In the genomic region with DNA sequence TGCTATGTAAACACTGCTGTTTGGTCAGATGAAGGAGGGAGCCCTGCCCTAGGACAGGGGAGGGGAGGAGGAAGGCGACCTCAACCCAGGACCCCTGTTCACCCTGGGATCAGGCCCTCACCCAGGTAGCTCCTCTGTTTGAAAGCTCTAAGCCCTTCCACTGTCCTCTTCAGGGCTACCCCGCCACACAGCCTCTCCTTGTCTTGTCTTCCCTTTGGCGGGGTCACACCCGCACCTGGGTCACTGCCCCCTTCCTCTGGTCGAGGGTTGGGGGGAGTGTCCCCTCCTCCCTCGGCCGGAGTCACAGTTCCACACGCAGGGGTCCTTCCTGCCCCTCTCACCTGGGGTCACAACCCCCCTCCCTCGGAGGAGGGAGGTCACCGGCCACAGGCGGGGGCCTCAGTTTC, we compare ENCODE assay signal across 1 cellular context.
TF ChIP-seq lines count a peak whose summit lies in the region.

No MANE protein-coding gene starts in this region.

TF ChIP-seq in WTC11, 78 proteins besides CTCF, POLR2A, EP300 and RAD21:
- TF ChIP-seq, protein P1, sequence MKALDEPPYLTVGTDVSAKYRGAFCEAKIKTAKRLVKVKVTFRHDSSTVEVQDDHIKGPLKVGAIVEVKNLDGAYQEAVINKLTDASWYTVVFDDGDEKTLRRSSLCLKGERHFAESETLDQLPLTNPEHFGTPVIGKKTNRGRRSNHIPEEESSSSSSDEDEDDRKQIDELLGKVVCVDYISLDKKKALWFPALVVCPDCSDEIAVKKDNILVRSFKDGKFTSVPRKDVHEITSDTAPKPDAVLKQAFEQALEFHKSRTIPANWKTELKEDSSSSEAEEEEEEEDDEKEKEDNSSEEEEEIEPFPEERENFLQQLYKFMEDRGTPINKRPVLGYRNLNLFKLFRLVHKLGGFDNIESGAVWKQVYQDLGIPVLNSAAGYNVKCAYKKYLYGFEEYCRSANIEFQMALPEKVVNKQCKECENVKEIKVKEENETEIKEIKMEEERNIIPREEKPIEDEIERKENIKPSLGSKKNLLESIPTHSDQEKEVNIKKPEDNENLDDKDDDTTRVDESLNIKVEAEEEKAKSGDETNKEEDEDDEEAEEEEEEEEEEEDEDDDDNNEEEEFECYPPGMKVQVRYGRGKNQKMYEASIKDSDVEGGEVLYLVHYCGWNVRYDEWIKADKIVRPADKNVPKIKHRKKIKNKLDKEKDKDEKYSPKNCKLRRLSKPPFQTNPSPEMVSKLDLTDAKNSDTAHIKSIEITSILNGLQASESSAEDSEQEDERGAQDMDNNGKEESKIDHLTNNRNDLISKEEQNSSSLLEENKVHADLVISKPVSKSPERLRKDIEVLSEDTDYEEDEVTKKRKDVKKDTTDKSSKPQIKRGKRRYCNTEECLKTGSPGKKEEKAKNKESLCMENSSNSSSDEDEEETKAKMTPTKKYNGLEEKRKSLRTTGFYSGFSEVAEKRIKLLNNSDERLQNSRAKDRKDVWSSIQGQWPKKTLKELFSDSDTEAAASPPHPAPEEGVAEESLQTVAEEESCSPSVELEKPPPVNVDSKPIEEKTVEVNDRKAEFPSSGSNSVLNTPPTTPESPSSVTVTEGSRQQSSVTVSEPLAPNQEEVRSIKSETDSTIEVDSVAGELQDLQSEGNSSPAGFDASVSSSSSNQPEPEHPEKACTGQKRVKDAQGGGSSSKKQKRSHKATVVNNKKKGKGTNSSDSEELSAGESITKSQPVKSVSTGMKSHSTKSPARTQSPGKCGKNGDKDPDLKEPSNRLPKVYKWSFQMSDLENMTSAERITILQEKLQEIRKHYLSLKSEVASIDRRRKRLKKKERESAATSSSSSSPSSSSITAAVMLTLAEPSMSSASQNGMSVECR (CRISPR knock-in tag; IDR thresholded peaks at IDR 0.05; ENCODE audit: borderline replicate concordance), result 0 out of 2 replicates have a peak, but pooled peaks have one; percentile 0
- TF ChIP-seq NR2C2 (CRISPR knock-in tag; IDR thresholded peaks at IDR 0.05), result 0 out of 2 replicates have a peak, but pooled peaks have one; percentile 41
- TF ChIP-seq, protein P2, sequence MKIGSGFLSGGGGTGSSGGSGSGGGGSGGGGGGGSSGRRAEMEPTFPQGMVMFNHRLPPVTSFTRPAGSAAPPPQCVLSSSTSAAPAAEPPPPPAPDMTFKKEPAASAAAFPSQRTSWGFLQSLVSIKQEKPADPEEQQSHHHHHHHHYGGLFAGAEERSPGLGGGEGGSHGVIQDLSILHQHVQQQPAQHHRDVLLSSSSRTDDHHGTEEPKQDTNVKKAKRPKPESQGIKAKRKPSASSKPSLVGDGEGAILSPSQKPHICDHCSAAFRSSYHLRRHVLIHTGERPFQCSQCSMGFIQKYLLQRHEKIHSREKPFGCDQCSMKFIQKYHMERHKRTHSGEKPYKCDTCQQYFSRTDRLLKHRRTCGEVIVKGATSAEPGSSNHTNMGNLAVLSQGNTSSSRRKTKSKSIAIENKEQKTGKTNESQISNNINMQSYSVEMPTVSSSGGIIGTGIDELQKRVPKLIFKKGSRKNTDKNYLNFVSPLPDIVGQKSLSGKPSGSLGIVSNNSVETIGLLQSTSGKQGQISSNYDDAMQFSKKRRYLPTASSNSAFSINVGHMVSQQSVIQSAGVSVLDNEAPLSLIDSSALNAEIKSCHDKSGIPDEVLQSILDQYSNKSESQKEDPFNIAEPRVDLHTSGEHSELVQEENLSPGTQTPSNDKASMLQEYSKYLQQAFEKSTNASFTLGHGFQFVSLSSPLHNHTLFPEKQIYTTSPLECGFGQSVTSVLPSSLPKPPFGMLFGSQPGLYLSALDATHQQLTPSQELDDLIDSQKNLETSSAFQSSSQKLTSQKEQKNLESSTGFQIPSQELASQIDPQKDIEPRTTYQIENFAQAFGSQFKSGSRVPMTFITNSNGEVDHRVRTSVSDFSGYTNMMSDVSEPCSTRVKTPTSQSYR (CRISPR knock-in tag; IDR thresholded peaks at IDR 0.05), result no peak
- TF ChIP-seq SMAD3 (CRISPR knock-in tag; IDR thresholded peaks at IDR 0.05; ENCODE audit: borderline replicate concordance), result 0 out of 2 replicates have a peak, but pooled peaks have one; percentile 64
- no peak for TF ChIP-seq ZNF671 (CRISPR knock-in tag; IDR thresholded peaks at IDR 0.05)
